Comparison of ENCODE assay signal across 10 cellular contexts in the genomic region with DNA sequence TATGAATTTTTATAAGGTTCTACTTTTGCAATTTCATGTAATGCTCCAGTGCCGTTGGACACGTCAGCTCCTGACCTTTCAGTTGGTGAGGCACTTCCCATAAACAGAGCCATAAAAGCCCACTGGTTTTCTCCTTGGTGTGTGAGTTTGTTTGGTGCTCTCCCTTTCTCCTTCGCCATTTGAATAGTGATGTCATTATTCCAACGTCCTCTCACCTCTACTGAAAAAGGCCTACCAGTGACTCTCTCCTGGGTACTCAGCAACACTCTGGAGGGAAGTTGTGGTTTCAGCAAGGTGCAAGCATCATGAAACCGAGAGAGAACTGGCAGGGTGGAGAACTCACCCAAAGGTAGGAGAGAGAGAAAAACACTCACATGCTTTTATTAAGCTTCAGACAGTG. TPM values are rescaled to one million over a fixed set of nuclear protein-coding genes. Genes with fewer than 3 reads are reported as not detected.
DNase-seq lines count a peak whose midpoint lies in the region; ATAC-seq lines count a peak whose summit lies in the region.
"Had no signal": no experiment of that assay in that cellular context is flagged by ENCODE, and none has a peak within 500 bp of the region (broad histone marks: within the 10 kb centered on the region; RNA-seq: fewer than 3 reads in every experiment).

No MANE protein-coding gene starts in this region.

- H3K36me3 ChIP-seq in BLaER1: no peaks in the 10 kb centered on the region

- H3K4me3 Mint-ChIP-seq in activated CD4-positive, alpha-beta memory T cell treated with anti-CD3 and anti-CD28 coated beads, Interleukin-2, amount 10 ng/mL, durations not matched to agents 7 days and 5 days: no peak overlapping the region

- peaks cover 5% of the 10 kb centered on the region for H3K4me1 ChIP-seq in BLaER1

- CTCF ChIA-PET in activated CD4-positive, alpha-beta memory T cell treated with anti-CD3 and anti-CD28 coated beads, Interleukin-2, amount 10 ng/mL, durations not matched to agents 7 days and 5 days (lab: Charles Lee): interaction anchor here (0.8 to 1.9 kb wide), 3 partner anchors 9 to 43 kb away, joined by 3 to 6 read pairs (median 3); no protein-coding TSS in a partner anchor

- H3K9me3 Mint-ChIP-seq in activated CD4-positive, alpha-beta memory T cell treated with anti-CD3 and anti-CD28 coated beads, Interleukin-2, amount 10 ng/mL, durations not matched to agents 7 days and 5 days: no peaks in the 10 kb centered on the region

- POLR2A ChIA-PET in activated CD4-positive, alpha-beta memory T cell treated with anti-CD3 and anti-CD28 coated beads, Interleukin-2, amount 10 ng/mL, durations not matched to agents 7 days and 5 days (lab: Charles Lee): interaction anchor here (2.0 kb wide), 1 partner anchor 9 kb away, joined by 11 read pairs; no protein-coding TSS in a partner anchor

- H3K4me2 ChIP-seq in BLaER1: peak overlapping the region; percentile 26; the same call in 1 of the 2 replicates

- no peaks in the 10 kb centered on the region for H3K36me3 Mint-ChIP-seq in activated CD4-positive, alpha-beta memory T cell treated with anti-CD3 and anti-CD28 coated beads, Interleukin-2, amount 10 ng/mL, durations not matched to agents 7 days and 5 days (ENCODE audit: low read depth)

- no peak overlapping the region for H3K9ac ChIP-seq in BLaER1

- H3K27ac ChIP-seq in BLaER1: no peak overlapping the region

- peak; percentile 67 for DNase-seq in activated CD4-positive, alpha-beta memory T cell treated with anti-CD3 and anti-CD28 coated beads, Interleukin-2, amount 10 ng/mL, durations not matched to agents 7 days and 5 days
- DNase-seq in HuH-7.5 (ENCODE audit: low spot score): no peak
- DNase-seq in NCI-H1417 (lab: John Stamatoyannopoulos, UW): no peak
- DNase-seq in NCI-H82 (lab: John Stamatoyannopoulos, UW): no peak
- DNase-seq in pons (ENCODE audit: low spot score): no peak
- DNase-seq: IMR-90, mesendoderm had no signal

- H3K27ac Mint-ChIP-seq in activated CD4-positive, alpha-beta memory T cell treated with anti-CD3 and anti-CD28 coated beads, Interleukin-2, amount 10 ng/mL, durations not matched to agents 7 days and 5 days: peak overlapping the region; percentile 49

- peak; percentile 93 for ATAC-seq in GM19025 (IDR thresholded peaks at IDR 0.05; ENCODE audit: low read depth, unreplicated experiment)
- ATAC-seq in HG02981 (IDR thresholded peaks at IDR 0.05; ENCODE audit: unreplicated experiment): peak; percentile 78

- peaks cover 38% of the 10 kb centered on the region for H3K4me1 Mint-ChIP-seq in activated CD4-positive, alpha-beta memory T cell treated with anti-CD3 and anti-CD28 coated beads, Interleukin-2, amount 10 ng/mL, durations not matched to agents 7 days and 5 days

- no peaks in the 10 kb centered on the region for H3K9me3 ChIP-seq in BLaER1

- H3K4me3 ChIP-seq in BLaER1: no peak overlapping the region

- no peaks in the 10 kb centered on the region for H4K20me1 ChIP-seq in BLaER1

- peaks cover 8% of the 10 kb centered on the region for H3K27me3 Mint-ChIP-seq in activated CD4-positive, alpha-beta memory T cell treated with anti-CD3 and anti-CD28 coated beads, Interleukin-2, amount 10 ng/mL, durations not matched to agents 7 days and 5 days

- no peaks in the 10 kb centered on the region for H3K27me3 ChIP-seq in BLaER1

RNA-seq across cellular contexts. Expression of gene HNF1B, which starts 29.6 kb away (rescaled TPM):
- not detected for total RNA-seq in activated CD4-positive, alpha-beta memory T cell treated with anti-CD3 and anti-CD28 coated beads, Interleukin-2, amount 10 ng/mL, durations not matched to agents 7 days and 5 days
- total RNA-seq: IMR-90 had no signal
